12 cellular contexts compared by ENCODE assay signal in genomic region chr12:107329569-107330324, GRCh38.
DNase-seq lines count a peak whose midpoint lies in the region; ATAC-seq and TF ChIP-seq lines count a peak whose summit lies in the region.
"Had no signal": no experiment of that assay in that cellular context is flagged by ENCODE, and none has a peak within 500 bp of the region (broad histone marks: within the 10 kb centered on the region; RNA-seq: fewer than 3 reads in every experiment).

No MANE protein-coding gene starts in this region.

- peaks cover 5 to 9% of the 10 kb centered on the region in 2 donors for H3K27me3 Mint-ChIP-seq in natural killer cell treated with Interleukin-12 subunit alpha and Interleukin-12 subunit beta and Interleukin-15 and Interleukin-18, amount 100 ng/mL, for 72 hours

- ATAC-seq in activated CD4-positive, CD25-positive, alpha-beta regulatory T cell treated with anti-CD3 and anti-CD28 coated beads, Interleukin-2, amount 50 U/mL, for 24 hours: peak; percentile 81 to 86
- peak; percentile 69 to 87 for ATAC-seq in activated naive CD4-positive, alpha-beta T cell treated with anti-CD3 and anti-CD28 coated beads, Interleukin-2, amount 50 U/mL, for 72 hours
- ATAC-seq in natural killer cell treated with Interleukin-12 subunit alpha and Interleukin-12 subunit beta and Interleukin-15 and Interleukin-18, amount 100 ng/mL, for 72 hours: peak; percentile 85 to 91
- ATAC-seq in GM21619 (IDR thresholded peaks at IDR 0.05; ENCODE audit: unreplicated experiment): no peak

- peaks cover 10 to 16% of the 10 kb centered on the region in 2 donors for H3K9me3 Mint-ChIP-seq in activated naive CD4-positive, alpha-beta T cell treated with anti-CD3 and anti-CD28 coated beads, Interleukin-2, amount 50 U/mL, for 72 hours
- no peaks in the 10 kb centered on the region for H3K9me3 Mint-ChIP-seq in natural killer cell treated with Interleukin-12 subunit alpha and Interleukin-12 subunit beta and Interleukin-15 and Interleukin-18, amount 100 ng/mL, for 72 hours
- H3K9me3 Mint-ChIP-seq: dendritic cell treated with granulocyte-macrophage colony-stimulating factor and Interleukin-4, amounts not matched to agents 40 ng/mL and 50 ng/mL, for 4 days had no signal

- H3K4me1 Mint-ChIP-seq in natural killer cell treated with Interleukin-12 subunit alpha and Interleukin-12 subunit beta and Interleukin-15 and Interleukin-18, amount 100 ng/mL, for 72 hours (ENCODE audit: low read depth in 2 of 2): peaks cover 63 to 64% of the 10 kb centered on the region in 2 donors

- POLR2A ChIA-PET in HEK293T (lab: Yijun Ruan, JAX): no interaction called here

- H3K4me3 Mint-ChIP-seq in natural killer cell treated with Interleukin-12 subunit alpha and Interleukin-12 subunit beta and Interleukin-15 and Interleukin-18, amount 100 ng/mL, for 72 hours: peak overlapping the region; percentile 86
- H3K4me3 Mint-ChIP-seq: dendritic cell treated with granulocyte-macrophage colony-stimulating factor and Interleukin-4, amounts not matched to agents 40 ng/mL and 50 ng/mL, for 4 days had no signal

- no peak for DNase-seq in activated CD4-positive, CD25-positive, alpha-beta regulatory T cell (lab: John Stamatoyannopoulos, UW)
- DNase-seq in NCI-H226 (peak; percentile 24), NAMALWA (ENCODE audit: low spot score) (no peak), HEK293T (ENCODE audit: extremely low spot score) (no peak)
- DNase-seq in activated naive CD4-positive, alpha-beta T cell treated with anti-CD3 and anti-CD28 coated beads, Interleukin-2, amount 50 U/mL, for 72 hours (ENCODE audit: low spot score in 2 of 2): no peak
- DNase-seq in natural killer cell treated with Interleukin-12 subunit alpha and Interleukin-12 subunit beta and Interleukin-15 and Interleukin-18, amount 100 ng/mL, for 72 hours (ENCODE audit: low spot score): peak; percentile 72
- DNase-seq: heart left ventricle, NCI-H2029 treated with DMSO at 0.1 percent for 48 hours, RPMI8226 had no signal

- H3K36me3 Mint-ChIP-seq in activated naive CD4-positive, alpha-beta T cell treated with anti-CD3 and anti-CD28 coated beads, Interleukin-2, amount 50 U/mL, for 72 hours: peaks cover 6 to 25% of the 10 kb centered on the region in 2 donors
- peaks cover 4% of the 10 kb centered on the region for H3K36me3 Mint-ChIP-seq in natural killer cell treated with Interleukin-12 subunit alpha and Interleukin-12 subunit beta and Interleukin-15 and Interleukin-18, amount 100 ng/mL, for 72 hours

- CTCF ChIA-PET in HEK293T (lab: Yijun Ruan, JAX): no interaction called here

- H3K27ac Mint-ChIP-seq in activated naive CD4-positive, alpha-beta T cell treated with anti-CD3 and anti-CD28 coated beads, Interleukin-2, amount 50 U/mL, for 72 hours: peak overlapping the region; percentile 58 to 72
- H3K27ac Mint-ChIP-seq in natural killer cell treated with Interleukin-12 subunit alpha and Interleukin-12 subunit beta and Interleukin-15 and Interleukin-18, amount 100 ng/mL, for 72 hours: peak overlapping the region; percentile 80 to 89
- H3K27ac Mint-ChIP-seq: dendritic cell treated with granulocyte-macrophage colony-stimulating factor and Interleukin-4, amounts not matched to agents 40 ng/mL and 50 ng/mL, for 4 days had no signal

TF ChIP-seq in HEK293T, 16 proteins besides CTCF, POLR2A, EP300 and RAD21:
- no peak for TF ChIP-seq FOXM1 (IDR thresholded peaks at IDR 0.05; ENCODE audit: borderline replicate concordance)

Comparison
In these comparisons a context has a peak if more than half of its experiments do, and no peak if none do; other contexts are left out.
1. DNase-seq: peak in NCI-H226 (single experiment) and natural killer cell treated with Interleukin-12 subunit alpha and Interleukin-12 subunit beta and Interleukin-15 and Interleukin-18, amount 100 ng/mL, for 72 hours (single experiment); none in activated CD4-positive, CD25-positive, alpha-beta regulatory T cell (0 of 4), activated naive CD4-positive, alpha-beta T cell treated with anti-CD3 and anti-CD28 coated beads, Interleukin-2, amount 50 U/mL, for 72 hours (0 of 2), NAMALWA (single experiment) and HEK293T (single experiment).